17 cellular contexts compared by ENCODE assay signal in genomic region chr11:61928606-61929005, GRCh38. TPM values are rescaled to one million over a fixed set of nuclear protein-coding genes. Genes with fewer than 3 reads are reported as not detected.
DNase-seq lines count a peak whose midpoint lies in the region; ATAC-seq and TF ChIP-seq lines count a peak whose summit lies in the region.
"Had no signal": no experiment of that assay in that cellular context is flagged by ENCODE, and none has a peak within 500 bp of the region (broad histone marks: within the 10 kb centered on the region; RNA-seq: fewer than 3 reads in every experiment).

No MANE protein-coding gene starts in this region.

- CTCF ChIA-PET in activated CD8-positive, alpha-beta T cell treated with anti-CD3 and anti-CD28 coated beads for 36 hours (lab: Charles Lee): interaction anchor here (0.9 to 2.1 kb wide), 6 partner anchors 11 to 179 kb away, joined by 3 to 12 read pairs (median 6); no protein-coding TSS in a partner anchor

- TF ChIP-seq CTCF in natural killer cell (IDR thresholded peaks at IDR 0.05): no peak
- no peak for TF ChIP-seq CTCF in fibroblast of the aortic adventitia (IDR thresholded peaks at IDR 0.05; ENCODE audit: insufficient read depth, low read length)
- no peak for TF ChIP-seq CTCF in activated CD8-positive, alpha-beta T cell treated with anti-CD3 and anti-CD28 coated beads for 36 hours (IDR thresholded peaks at IDR 0.05)

- no peaks in the 10 kb centered on the region for H3K4me1 Mint-ChIP-seq in natural killer cell treated with Interleukin-12 subunit alpha and Interleukin-12 subunit beta and Interleukin-15 and Interleukin-18, amount 100 ng/mL, for 72 hours (ENCODE audit: low read depth in 2 of 2)
- no peaks in the 10 kb centered on the region for H3K4me1 Mint-ChIP-seq in natural killer cell
- no peaks in the 10 kb centered on the region for H3K4me1 Mint-ChIP-seq in activated CD8-positive, alpha-beta T cell treated with anti-CD3 and anti-CD28 coated beads for 36 hours (ENCODE audit: low read depth)

- intact Hi-C loops in natural killer cell (cut with micrococcal nuclease): no loop called here
- intact Hi-C loops in activated CD8-positive, alpha-beta T cell treated with anti-CD3 and anti-CD28 coated beads for 36 hours (cut with micrococcal nuclease): no loop called here

- no peak overlapping the region for H3K4me3 ChIP-seq in fibroblast of the aortic adventitia (ENCODE audit: low read depth, low read length)
- H3K4me3 ChIP-seq: BLaER1 had no signal

- no peak for ATAC-seq in natural killer cell treated with Interleukin-12 subunit alpha and Interleukin-12 subunit beta and Interleukin-15 and Interleukin-18, amount 100 ng/mL, for 72 hours
- no peak for ATAC-seq in natural killer cell
- no peak for ATAC-seq in HG02678 (IDR thresholded peaks at IDR 0.05; ENCODE audit: unreplicated experiment)
- no peak for ATAC-seq in activated CD8-positive, alpha-beta T cell treated with anti-CD3 and anti-CD28 coated beads for 36 hours
- ATAC-seq: CD8-positive, alpha-beta T cell; Panc1 had no signal

- no peak overlapping the region for H3K27ac Mint-ChIP-seq in natural killer cell treated with Interleukin-12 subunit alpha and Interleukin-12 subunit beta and Interleukin-15 and Interleukin-18, amount 100 ng/mL, for 72 hours
- H3K27ac Mint-ChIP-seq in natural killer cell: no peak overlapping the region
- H3K27ac Mint-ChIP-seq in activated CD8-positive, alpha-beta T cell treated with anti-CD3 and anti-CD28 coated beads for 36 hours: no peak overlapping the region
- H3K27ac Mint-ChIP-seq: CD8-positive, alpha-beta T cell had no signal

- H3K36me3 Mint-ChIP-seq in natural killer cell treated with Interleukin-12 subunit alpha and Interleukin-12 subunit beta and Interleukin-15 and Interleukin-18, amount 100 ng/mL, for 72 hours: no peaks in the 10 kb centered on the region
- no peaks in the 10 kb centered on the region for H3K36me3 Mint-ChIP-seq in natural killer cell
- H3K36me3 Mint-ChIP-seq in activated CD8-positive, alpha-beta T cell treated with anti-CD3 and anti-CD28 coated beads for 36 hours (ENCODE audit: low read depth): no peaks in the 10 kb centered on the region
- H3K36me3 Mint-ChIP-seq: CD8-positive, alpha-beta T cell had no signal

- peaks cover 12 to 17% of the 10 kb centered on the region in 2 donors for H3K27me3 Mint-ChIP-seq in natural killer cell treated with Interleukin-12 subunit alpha and Interleukin-12 subunit beta and Interleukin-15 and Interleukin-18, amount 100 ng/mL, for 72 hours
- H3K27me3 Mint-ChIP-seq in natural killer cell (ENCODE audit: low read depth in 2 of 2): peaks cover 27% of the 10 kb centered on the region in 2 donors
- peaks cover 9% of the 10 kb centered on the region for H3K27me3 Mint-ChIP-seq in activated CD8-positive, alpha-beta T cell treated with anti-CD3 and anti-CD28 coated beads for 36 hours

- H3K4me3 Mint-ChIP-seq in natural killer cell treated with Interleukin-12 subunit alpha and Interleukin-12 subunit beta and Interleukin-15 and Interleukin-18, amount 100 ng/mL, for 72 hours: no peak overlapping the region
- no peak overlapping the region for H3K4me3 Mint-ChIP-seq in natural killer cell
- no peak overlapping the region for H3K4me3 Mint-ChIP-seq in activated CD8-positive, alpha-beta T cell treated with anti-CD3 and anti-CD28 coated beads for 36 hours
- H3K4me3 Mint-ChIP-seq: CD8-positive, alpha-beta T cell had no signal

- POLR2A ChIA-PET in activated CD8-positive, alpha-beta T cell treated with anti-CD3 and anti-CD28 coated beads for 36 hours (lab: Charles Lee): no interaction called here

- no peaks in the 10 kb centered on the region for H3K9me3 Mint-ChIP-seq in natural killer cell treated with Interleukin-12 subunit alpha and Interleukin-12 subunit beta and Interleukin-15 and Interleukin-18, amount 100 ng/mL, for 72 hours
- H3K9me3 Mint-ChIP-seq in natural killer cell: peaks cover 0 to 3% of the 10 kb centered on the region in 2 donors
- H3K9me3 Mint-ChIP-seq in activated CD8-positive, alpha-beta T cell treated with anti-CD3 and anti-CD28 coated beads for 36 hours: no peaks in the 10 kb centered on the region

- peak; percentile 16 for DNase-seq in natural killer cell treated with Interleukin-12 subunit alpha and Interleukin-12 subunit beta and Interleukin-15 and Interleukin-18, amount 100 ng/mL, for 72 hours (ENCODE audit: low spot score)
- DNase-seq in natural killer cell (no peak), amniotic epithelial cell (ENCODE audit: low read depth) (peak; percentile 46), fibroblast of the aortic adventitia (ENCODE audit: low read depth) (peak; percentile 40), GM19240 (ENCODE audit: insufficient read length, low spot score) (no peak), RPMI8226 (no peak)
- no peak for DNase-seq in activated CD8-positive, alpha-beta T cell treated with anti-CD3 and anti-CD28 coated beads for 36 hours
- DNase-seq: 8988T; CD8-positive, alpha-beta T cell; H7; NCI-H1105; NCI-H2081; NCI-H2171 treated with DMSO at 0.1 percent for 48 hours had no signal

RNA-seq across cellular contexts. Expression of gene RAB3IL1, which starts 11.2 kb away (rescaled TPM):
- total RNA-seq in natural killer cell treated with Interleukin-12 subunit alpha and Interleukin-12 subunit beta and Interleukin-15 and Interleukin-18, amount 100 ng/mL, for 72 hours: not detected
- not detected for total RNA-seq in natural killer cell
- 17.1 and 50.7 TPM in 2 replicates for total RNA-seq in fibroblast of the aortic adventitia (ENCODE audit: low replicate concordance)
- not detected for total RNA-seq in activated CD8-positive, alpha-beta T cell treated with anti-CD3 and anti-CD28 coated beads for 36 hours
- total RNA-seq: CD8-positive, alpha-beta T cell had no signal

RNA-seq across cellular contexts. Expression of gene BEST1, which starts 21.5 kb away (rescaled TPM):
- 1 to 10 TPM; 1.0 to 1.9 TPM for total RNA-seq in natural killer cell treated with Interleukin-12 subunit alpha and Interleukin-12 subunit beta and Interleukin-15 and Interleukin-18, amount 100 ng/mL, for 72 hours
- 1 to 10 TPM in 2 of 3 donors, under 1 TPM in 1; 0.32 to 2.0 (median 1.4) TPM for total RNA-seq in natural killer cell
- 3.1 and 3.4 TPM in 2 replicates for total RNA-seq in fibroblast of the aortic adventitia (ENCODE audit: low replicate concordance)
- under 1 TPM; 0.61 to 0.83 TPM for total RNA-seq in activated CD8-positive, alpha-beta T cell treated with anti-CD3 and anti-CD28 coated beads for 36 hours
- total RNA-seq: HT1080 had no signal

RNA-seq across cellular contexts. Expression of gene FADS3, which starts 37.3 kb away (rescaled TPM):
- total RNA-seq in natural killer cell treated with Interleukin-12 subunit alpha and Interleukin-12 subunit beta and Interleukin-15 and Interleukin-18, amount 100 ng/mL, for 72 hours: 10 to 100 TPM; 13.2 to 14.0 TPM
- 10 to 100 TPM; 10.8 to 17.8 (median 11.5) TPM for total RNA-seq in natural killer cell
- total RNA-seq in fibroblast of the aortic adventitia (ENCODE audit: low replicate concordance): 22.1 and 35.9 TPM in 2 replicates
- 10 to 100 TPM; 10.3 to 13.9 TPM for total RNA-seq in activated CD8-positive, alpha-beta T cell treated with anti-CD3 and anti-CD28 coated beads for 36 hours

RNA-seq across cellular contexts. Expression of gene FTH1, which starts 38.8 kb away (rescaled TPM):
- total RNA-seq in natural killer cell treated with Interleukin-12 subunit alpha and Interleukin-12 subunit beta and Interleukin-15 and Interleukin-18, amount 100 ng/mL, for 72 hours: over 10,000 TPM in 1 of 2 donors, 1,000 to 10,000 TPM in 1; 5,097 to 40,662 TPM
- total RNA-seq in natural killer cell: 1,000 to 10,000 TPM; 1,067 to 1,951 (median 1,796) TPM
- 1,813 and 2,631 TPM in 2 replicates for total RNA-seq in fibroblast of the aortic adventitia (ENCODE audit: low replicate concordance)
- total RNA-seq in activated CD8-positive, alpha-beta T cell treated with anti-CD3 and anti-CD28 coated beads for 36 hours: 100 to 1,000 TPM; 700 to 729 TPM

Comparison
In these comparisons a context has a peak if more than half of its experiments do, and no peak if none do; other contexts are left out.
1. DNase-seq: peak in natural killer cell treated with Interleukin-12 subunit alpha and Interleukin-12 subunit beta and Interleukin-15 and Interleukin-18, amount 100 ng/mL, for 72 hours (single experiment), amniotic epithelial cell (single experiment) and fibroblast of the aortic adventitia (single experiment); none in natural killer cell (single experiment), GM19240 (single experiment), RPMI8226 (single experiment) and activated CD8-positive, alpha-beta T cell treated with anti-CD3 and anti-CD28 coated beads for 36 hours (single experiment).
2. RNA of gene RAB3IL1, which starts 11.2 kb away (total RNA-seq): 17.1 to 50.7 TPM in fibroblast of the aortic adventitia; not detected in activated CD8-positive, alpha-beta T cell treated with anti-CD3 and anti-CD28 coated beads for 36 hours, not detected in natural killer cell treated with Interleukin-12 subunit alpha and Interleukin-12 subunit beta and Interleukin-15 and Interleukin-18, amount 100 ng/mL, for 72 hours and not detected in natural killer cell; every median in the first group is over 10 times any median in the second.